27 cellular contexts compared by ENCODE assay signal in genomic region chr20:18908109-18908508, GRCh38.
"Had no signal": no experiment of that assay in that cellular context is flagged by ENCODE, and none has a peak within 500 bp of the region (broad histone marks: within the 10 kb centered on the region; RNA-seq: fewer than 3 reads in every experiment).

No MANE protein-coding gene starts in this region.

- H3K36me3 ChIP-seq: stomach, suprapubic skin, thoracic aorta, thyroid gland, tibial artery, transverse colon, upper lobe of left lung, upper lobe of right lung, uterus, vagina had no signal

- H3K36me3 Mint-ChIP-seq: stimulated activated effector memory CD8-positive, alpha-beta T cell treated with anti-CD3 and anti-CD28 coated beads, Interleukin-12 subunit alpha, Interleukin-12 subunit beta, amount 100 ng/mL, for 72 hours; stimulated activated memory B cell treated with anti-CD40 and anti-IgM and Interleukin-4, amounts not matched to agents 10 μg/mL and 1 μg/mL and 100 μg/mL, for 72 hours; stimulated activated naive B cell treated with anti-CD40 and anti-IgM and Interleukin-4, amounts not matched to agents 10 μg/mL and 1 μg/mL and 100 μg/mL, for 72 hours; type B pancreatic cell had no signal

- H3K27ac Mint-ChIP-seq: stimulated activated effector memory CD8-positive, alpha-beta T cell treated with anti-CD3 and anti-CD28 coated beads, Interleukin-12 subunit alpha, Interleukin-12 subunit beta, amount 100 ng/mL, for 72 hours; stimulated activated memory B cell treated with anti-CD40 and anti-IgM and Interleukin-4, amounts not matched to agents 10 μg/mL and 1 μg/mL and 100 μg/mL, for 72 hours; stimulated activated naive B cell treated with anti-CD40 and anti-IgM and Interleukin-4, amounts not matched to agents 10 μg/mL and 1 μg/mL and 100 μg/mL, for 72 hours; stimulated activated naive CD8-positive, alpha-beta T cell treated with anti-CD3 and anti-CD28 coated beads, Interleukin-15, amount 100 ng/mL, for 72 hours; stimulated activated naive CD8-positive, alpha-beta T cell treated with anti-CD3 and anti-CD28 coated beads, Interleukin-15, Interleukin-2, amounts not matched to agents 100 ng/mL and 50 ng/mL, for 24 hours; type B pancreatic cell had no signal

- H3K4me1 ChIP-seq: suprapubic skin, testis, thyroid gland, tibial artery, transverse colon, upper lobe of left lung, upper lobe of right lung, uterus, vagina had no signal

- H3K9me3 Mint-ChIP-seq: stimulated activated effector memory CD8-positive, alpha-beta T cell treated with anti-CD3 and anti-CD28 coated beads, Interleukin-12 subunit alpha, Interleukin-12 subunit beta, amount 100 ng/mL, for 72 hours; stimulated activated memory B cell treated with anti-CD40 and anti-IgM and Interleukin-4, amounts not matched to agents 10 μg/mL and 1 μg/mL and 100 μg/mL, for 72 hours; stimulated activated naive B cell treated with anti-CD40 and anti-IgM and Interleukin-4, amounts not matched to agents 10 μg/mL and 1 μg/mL and 100 μg/mL, for 72 hours; stimulated activated naive CD8-positive, alpha-beta T cell treated with anti-CD3 and anti-CD28 coated beads, Interleukin-15, amount 100 ng/mL, for 72 hours; stimulated activated naive CD8-positive, alpha-beta T cell treated with anti-CD3 and anti-CD28 coated beads, Interleukin-15, Interleukin-2, amounts not matched to agents 100 ng/mL and 50 ng/mL, for 24 hours; type B pancreatic cell had no signal

- H3K9me3 ChIP-seq: stomach, suprapubic skin, testis, thoracic aorta, thyroid gland, tibial artery, transverse colon, upper lobe of left lung, upper lobe of right lung, uterus, vagina had no signal

- ATAC-seq: stimulated activated effector memory CD8-positive, alpha-beta T cell treated with anti-CD3 and anti-CD28 coated beads, Interleukin-12 subunit alpha, Interleukin-12 subunit beta, amount 100 ng/mL, for 72 hours; stimulated activated memory B cell treated with anti-CD40 and anti-IgM and Interleukin-4, amounts not matched to agents 10 μg/mL and 1 μg/mL and 100 μg/mL, for 72 hours; stimulated activated naive B cell treated with anti-CD40 and anti-IgM and Interleukin-4, amounts not matched to agents 10 μg/mL and 1 μg/mL and 100 μg/mL, for 72 hours; stimulated activated naive CD8-positive, alpha-beta T cell treated with anti-CD3 and anti-CD28 coated beads, Interleukin-15, amount 100 ng/mL, for 72 hours; stimulated activated naive CD8-positive, alpha-beta T cell treated with anti-CD3 and anti-CD28 coated beads, Interleukin-15, Interleukin-2, amounts not matched to agents 100 U/mL and 50 U/mL, for 24 hours; upper lobe of right lung had no signal

- H3K4me3 ChIP-seq: stomach, suprapubic skin, testis, thoracic aorta, thyroid gland, tibial artery, transverse colon, upper lobe of left lung, upper lobe of right lung, uterus, vagina had no signal

- H3K4me1 Mint-ChIP-seq: stimulated activated effector memory CD8-positive, alpha-beta T cell treated with anti-CD3 and anti-CD28 coated beads, Interleukin-12 subunit alpha, Interleukin-12 subunit beta, amount 100 ng/mL, for 72 hours; stimulated activated memory B cell treated with anti-CD40 and anti-IgM and Interleukin-4, amounts not matched to agents 10 μg/mL and 1 μg/mL and 100 μg/mL, for 72 hours; stimulated activated naive B cell treated with anti-CD40 and anti-IgM and Interleukin-4, amounts not matched to agents 10 μg/mL and 1 μg/mL and 100 μg/mL, for 72 hours; stimulated activated naive CD8-positive, alpha-beta T cell treated with anti-CD3 and anti-CD28 coated beads, Interleukin-15, amount 100 ng/mL, for 72 hours had no signal

- H3K27me3 ChIP-seq: stomach, suprapubic skin, testis, thyroid gland, tibial artery, transverse colon, upper lobe of left lung, upper lobe of right lung, uterus, vagina had no signal

- H3K27ac ChIP-seq: stomach, suprapubic skin, testis, thoracic aorta, thyroid gland, tibial artery, transverse colon, upper lobe of left lung, upper lobe of right lung, uterus, vagina had no signal

- H3K4me3 Mint-ChIP-seq: stimulated activated effector memory CD8-positive, alpha-beta T cell treated with anti-CD3 and anti-CD28 coated beads, Interleukin-12 subunit alpha, Interleukin-12 subunit beta, amount 100 ng/mL, for 72 hours; stimulated activated memory B cell treated with anti-CD40 and anti-IgM and Interleukin-4, amounts not matched to agents 10 μg/mL and 1 μg/mL and 100 μg/mL, for 72 hours; stimulated activated naive B cell treated with anti-CD40 and anti-IgM and Interleukin-4, amounts not matched to agents 10 μg/mL and 1 μg/mL and 100 μg/mL, for 72 hours; stimulated activated naive CD8-positive, alpha-beta T cell treated with anti-CD3 and anti-CD28 coated beads, Interleukin-15, amount 100 ng/mL, for 72 hours; stimulated activated naive CD8-positive, alpha-beta T cell treated with anti-CD3 and anti-CD28 coated beads, Interleukin-15, Interleukin-2, amounts not matched to agents 100 ng/mL and 50 ng/mL, for 24 hours; type B pancreatic cell had no signal

- DNase-seq: stimulated activated CD4-positive, alpha-beta T cell treated with anti-CD3 and anti-CD28 coated beads, Interleukin-2, amount 100 ng/mL, for 48 hours; stimulated activated CD4-positive, alpha-beta T cell treated with anti-CD3 and anti-CD28 coated beads, Interleukin-4, amount 100 ng/mL, for 1 hour; stimulated activated CD4-positive, alpha-beta T cell treated with anti-CD3 and anti-CD28 coated beads, Interleukin-4, amount 100 ng/mL, for 24 hours; stimulated activated CD4-positive, alpha-beta T cell treated with anti-CD3 and anti-CD28 coated beads, Interleukin-4, amount 100 ng/mL, for 4 hours; stimulated activated CD8-positive, alpha-beta memory T cell treated with anti-CD3 and anti-CD28 coated beads, Interleukin-4, amount 100 ng/mL, for 48 hours; stimulated activated naive B cell treated with anti-CD40 and anti-IgM and Interleukin-4, amounts not matched to agents 10 μg/mL and 1 μg/mL and 100 μg/mL, for 72 hours; stimulated activated naive CD4-positive, alpha-beta T cell; stimulated activated naive CD4-positive, alpha-beta T cell treated with Interleukin-2 at 50 U/mL for 16 hours; stimulated activated naive CD8-positive, alpha-beta T cell treated with anti-CD3 and anti-CD28 coated beads, Interleukin-15, amount 100 ng/mL, for 72 hours; stimulated activated naive CD8-positive, alpha-beta T cell treated with anti-CD3 and anti-CD28 coated beads, Interleukin-15, Interleukin-2, amounts not matched to agents 100 U/mL and 50 U/mL, for 24 hours; stomach; substantia nigra; testis; thyroid gland; tibial artery; transverse colon; trophoblast cell; upper lobe of left lung; upper lobe of right lung; uterus had no signal
